ENCODE assay signal across 26 cellular contexts in genomic region chr5:149559712-149560111, GRCh38. TPM values are rescaled to one million over a fixed set of nuclear protein-coding genes. Genes with fewer than 3 reads are reported as not detected.
DNase-seq lines count a peak whose midpoint lies in the region; ATAC-seq, FAIRE-seq and TF ChIP-seq lines count a peak whose summit lies in the region.
"Had no signal": no experiment of that assay in that cellular context is flagged by ENCODE, and none has a peak within 500 bp of the region (broad histone marks: within the 10 kb centered on the region; RNA-seq: fewer than 3 reads in every experiment).

No MANE protein-coding gene starts in this region.

- no peaks in the 10 kb centered on the region for H3K9me3 Mint-ChIP-seq in HFFc6
- H3K9me3 Mint-ChIP-seq in endodermal cell: no peaks in the 10 kb centered on the region
- H3K9me3 Mint-ChIP-seq: activated naive CD4-positive, alpha-beta T cell treated with anti-CD3 and anti-CD28 coated beads, Interleukin-2, amount 50 U/mL, for 24 hours; CD8-positive, alpha-beta T cell; dendritic cell treated with granulocyte-macrophage colony-stimulating factor and Interleukin-4, amounts not matched to agents 40 ng/mL and 50 ng/mL, for 4 days; memory B cell; natural killer cell; stimulated activated memory B cell treated with anti-CD40 and anti-IgM and Interleukin-4, amounts not matched to agents 10 μg/mL and 1 μg/mL and 100 μg/mL, for 72 hours had no signal

- BruUV-seq in A673 (replicated peaks; lab: Mats Ljungman, UMichigan): no TSS peak
- BruUV-seq in HepG2 (replicated peaks; lab: Mats Ljungman, UMichigan): no TSS peak

- H3K4me3 ChIP-seq in A673 (ENCODE audit: low read depth, low read length, poor library complexity, severe bottlenecking): no peak overlapping the region
- no peak overlapping the region for H3K4me3 ChIP-seq in fibroblast of the aortic adventitia (ENCODE audit: low read depth, low read length)
- H3K4me3 ChIP-seq in HepG2 (replicated peaks in 1 of 3; ENCODE audit: insufficient read depth in 1 of 3, low read depth in 2 of 3, low read length in 3 of 3): no peak overlapping the region
- no peak overlapping the region for H3K4me3 ChIP-seq in endodermal cell (ENCODE audit: low read length)
- H3K4me3 ChIP-seq in upper lobe of right lung: no peak overlapping the region
- H3K4me3 ChIP-seq: body of pancreas, prostate gland, transverse colon had no signal

- CTCF ChIA-PET in A673 (lab: Charles Lee): no interaction called here
- CTCF ChIA-PET in HepG2 (lab: Yijun Ruan, JAX; ENCODE audit: low intra/inter-chr PET ratio, low total read pairs): no interaction called here

- no peak overlapping the region for H3K4me2 ChIP-seq in HepG2 (ENCODE audit: low read depth, low read length)

- H2AFZ ChIP-seq in HepG2 (ENCODE audit: low read length): no peak overlapping the region

- H3K27ac Mint-ChIP-seq in HFFc6: peak overlapping the region; percentile 91
- H3K27ac Mint-ChIP-seq in endodermal cell: no peak overlapping the region
- H3K27ac Mint-ChIP-seq: activated naive CD4-positive, alpha-beta T cell treated with anti-CD3 and anti-CD28 coated beads, Interleukin-2, amount 50 U/mL, for 24 hours; CD8-positive, alpha-beta T cell; dendritic cell treated with granulocyte-macrophage colony-stimulating factor and Interleukin-4, amounts not matched to agents 40 ng/mL and 50 ng/mL, for 4 days; memory B cell; natural killer cell; stimulated activated memory B cell treated with anti-CD40 and anti-IgM and Interleukin-4, amounts not matched to agents 10 μg/mL and 1 μg/mL and 100 μg/mL, for 72 hours had no signal

- no peak for TF ChIP-seq RAD21 in HepG2 (CRISPR knock-in tag; IDR thresholded peaks at IDR 0.05)

- H3K36me3 Mint-ChIP-seq in HFFc6 (ENCODE audit: low read depth) (no peaks in the 10 kb centered on the region), endodermal cell (ENCODE audit: low read depth) (no peaks in the 10 kb centered on the region)
- H3K36me3 Mint-ChIP-seq: activated naive CD4-positive, alpha-beta T cell treated with anti-CD3 and anti-CD28 coated beads, Interleukin-2, amount 50 U/mL, for 24 hours; CD8-positive, alpha-beta T cell; memory B cell; natural killer cell; stimulated activated memory B cell treated with anti-CD40 and anti-IgM and Interleukin-4, amounts not matched to agents 10 μg/mL and 1 μg/mL and 100 μg/mL, for 72 hours had no signal

- POLR2A ChIA-PET in A673 (lab: Charles Lee; ENCODE audit: low non-redundant PET): interaction anchor here (0.5 kb wide), 1 partner anchor 172 kb away, joined by 13 read pairs; no protein-coding TSS in a partner anchor
- POLR2A ChIA-PET in HepG2 (lab: Yijun Ruan, JAX): interaction anchor here (1.0 kb wide), 1 partner anchor 10 kb away, joined by 3 read pairs; no protein-coding TSS in a partner anchor

- no peak overlapping the region for H3K9ac ChIP-seq in HepG2 (ENCODE audit: insufficient read depth, low read depth, low read length)
- no peak overlapping the region for H3K9ac ChIP-seq in endodermal cell (ENCODE audit: extremely low read depth, low read length, poor library complexity, severe bottlenecking)

- no peaks in the 10 kb centered on the region for H3K27me3 ChIP-seq in A673 (replicated peaks; ENCODE audit: insufficient read depth, low read depth, low read length, poor library complexity)
- no peaks in the 10 kb centered on the region for H3K27me3 ChIP-seq in HepG2 (ENCODE audit: control insufficient read depth in 1 of 2, insufficient read depth in 2 of 2, low read length in 2 of 2)
- H3K27me3 ChIP-seq in endodermal cell (ENCODE audit: control insufficient read depth, insufficient read depth, low read length, poor library complexity, severe bottlenecking): no peaks in the 10 kb centered on the region
- H3K27me3 ChIP-seq in upper lobe of right lung: no peaks in the 10 kb centered on the region
- H3K27me3 ChIP-seq: body of pancreas, transverse colon had no signal

- H3K4me1 Mint-ChIP-seq in HFFc6 (ENCODE audit: low read depth) (peaks cover 63% of the 10 kb centered on the region), endodermal cell (peaks cover 15% of the 10 kb centered on the region)
- H3K4me1 Mint-ChIP-seq: natural killer cell; stimulated activated memory B cell treated with anti-CD40 and anti-IgM and Interleukin-4, amounts not matched to agents 10 μg/mL and 1 μg/mL and 100 μg/mL, for 72 hours had no signal

- TF ChIP-seq POLR2A in HepG2 (IDR thresholded peaks at IDR 0.05; ENCODE audit: insufficient read depth in 1 of 2, low read depth in 2 of 2, low read length in 2 of 2): no peak

- in situ Hi-C loops in HepG2 (cut with HindIII; ENCODE audit: extremely low pct_ligation_motif_present, low pct_unique_long_range_greater_than_20kb): loop anchor here (5.0 to 25.0 kb wide), 2 partner anchors 192 to 422 kb away; partner anchors contain the start of gene ABLIM3

- intact Hi-C loops in A673 (cut with micrococcal nuclease; ENCODE audit: unreplicated experiment): loop anchor here (5.0 to 10.0 kb wide), 3 partner anchors 67 to 827 kb away; no protein-coding TSS in a partner anchor
- intact Hi-C loops in HepG2 (cut with micrococcal nuclease; ENCODE audit: unreplicated experiment): loop anchor here (10.0 kb wide), 1 partner anchor 415 kb away; the partner anchor contains the start of gene ABLIM3
- intact Hi-C loops in upper lobe of right lung (cut with DNase I): loop anchor here (5.0 kb wide), 1 partner anchor 182 kb away; the partner anchor contains the start of gene IL17B

- no peaks in the 10 kb centered on the region for H3K79me2 ChIP-seq in HepG2 (ENCODE audit: insufficient read depth, low read length)

- no peak for FAIRE-seq in HepG2 (lab: Jason Lieb, UNC)
- FAIRE-seq: A204.1, islet of Langerhans had no signal

- peaks cover 31% of the 10 kb centered on the region for H3K4me1 ChIP-seq in A673 (ENCODE audit: insufficient read depth, low read length, poor library complexity, severe bottlenecking)
- H3K4me1 ChIP-seq in HepG2 (ENCODE audit: insufficient read depth, low read length): peaks cover 16% of the 10 kb centered on the region
- H3K4me1 ChIP-seq in endodermal cell (ENCODE audit: control insufficient read depth, insufficient read depth, low read length): no peaks in the 10 kb centered on the region
- H3K4me1 ChIP-seq in upper lobe of right lung: peaks cover 28% of the 10 kb centered on the region
- H3K4me1 ChIP-seq: body of pancreas had no signal

- H3K27ac ChIP-seq in A673 (ENCODE audit: low read depth, low read length, poor library complexity, severe bottlenecking) (no peak overlapping the region), HepG2 (ENCODE audit: extremely low read length, insufficient read depth, low read length) (no peak overlapping the region), endodermal cell (ENCODE audit: low read depth, low read length) (no peak overlapping the region), upper lobe of right lung (no peak overlapping the region)
- H3K27ac ChIP-seq: body of pancreas, prostate gland had no signal

- ATAC-seq in HepG2 (no peak), upper lobe of right lung (no peak)
- ATAC-seq: body of pancreas; CD8-positive, alpha-beta T cell; natural killer cell; stimulated activated memory B cell treated with anti-CD40 and anti-IgM and Interleukin-4, amounts not matched to agents 10 μg/mL and 1 μg/mL and 100 μg/mL, for 72 hours had no signal

- no peak for TF ChIP-seq CTCF in A673 (conservative IDR thresholded peaks at IDR 0.05; ENCODE audit: low read depth, low read length)
- no peak for TF ChIP-seq CTCF in HFFc6 (IDR thresholded peaks at IDR 0.05)
- TF ChIP-seq CTCF in fibroblast of the aortic adventitia (IDR thresholded peaks at IDR 0.05; ENCODE audit: insufficient read depth, low read length): no peak
- TF ChIP-seq CTCF in HepG2 (CRISPR knock-in tag; IDR thresholded peaks at IDR 0.05): no peak
- TF ChIP-seq CTCF in endodermal cell (conservative IDR thresholded peaks at IDR 0.05): no peak
- no peak for TF ChIP-seq CTCF in upper lobe of right lung (IDR thresholded peaks at IDR 0.05)

- H3K9me3 ChIP-seq in A673 (ENCODE audit: low read depth, low read length, poor library complexity, severe bottlenecking) (no peaks in the 10 kb centered on the region), HepG2 (ENCODE audit: low read length) (no peaks in the 10 kb centered on the region), endodermal cell (ENCODE audit: control insufficient read depth, low read length) (no peaks in the 10 kb centered on the region), upper lobe of right lung (no peaks in the 10 kb centered on the region)
- H3K9me3 ChIP-seq: body of pancreas, prostate gland, transverse colon had no signal

- no peaks in the 10 kb centered on the region for H4K20me1 ChIP-seq in HepG2 (ENCODE audit: insufficient read depth, low read length)

- H3K27me3 Mint-ChIP-seq in HFFc6 (ENCODE audit: insufficient read depth) (peaks cover 2% of the 10 kb centered on the region; the same call in 1 of the 2 replicates), endodermal cell (ENCODE audit: insufficient read depth) (no peaks in the 10 kb centered on the region)
- H3K27me3 Mint-ChIP-seq: activated naive CD4-positive, alpha-beta T cell treated with anti-CD3 and anti-CD28 coated beads, Interleukin-2, amount 50 U/mL, for 24 hours; dendritic cell treated with granulocyte-macrophage colony-stimulating factor and Interleukin-4, amounts not matched to agents 40 ng/mL and 50 ng/mL, for 4 days; memory B cell; stimulated activated memory B cell treated with anti-CD40 and anti-IgM and Interleukin-4, amounts not matched to agents 10 μg/mL and 1 μg/mL and 100 μg/mL, for 72 hours had no signal

- H3K36me3 ChIP-seq in A673 (ENCODE audit: insufficient read depth, low read length, poor library complexity, severe bottlenecking) (no peaks in the 10 kb centered on the region), HepG2 (replicated peaks in 1 of 2; ENCODE audit: control insufficient read depth in 1 of 2, insufficient read depth in 2 of 2, low read length in 2 of 2) (no peaks in the 10 kb centered on the region), endodermal cell (ENCODE audit: control insufficient read depth, insufficient read depth, low read length) (no peaks in the 10 kb centered on the region), upper lobe of right lung (no peaks in the 10 kb centered on the region)
- H3K36me3 ChIP-seq: prostate gland, transverse colon had no signal

- peak; percentile 85 for DNase-seq in A673 (ENCODE audit: low spot score)
- DNase-seq in HFFc6: peak; percentile 36
- peak; percentile 17 for DNase-seq in SIG-M5 (lab: John Stamatoyannopoulos, UW)
- DNase-seq in fibroblast of the aortic adventitia (ENCODE audit: low read depth): peak; percentile 49
- no peak for DNase-seq in HepG2 (ENCODE audit: low spot score)
- DNase-seq in SHP77 treated with DMSO at 0.1 percent for 48 hours (lab: John Stamatoyannopoulos, UW): no peak
- no peak for DNase-seq in endodermal cell
- DNase-seq in upper lobe of right lung: no peak
- DNase-seq: activated CD4-positive, alpha-beta T cell treated with anti-CD3 and anti-CD28 coated beads, Interleukin-2, amount 50 U/mL, for 48 hours; activated T-cell treated with anti-CD3 and anti-CD28 coated beads, Interleukin-2, amount 50 U/mL, for 1 hour; body of pancreas; CD8-positive, alpha-beta T cell; DMS79 treated with DMSO at 0.1 percent for 48 hours; natural killer cell; NCI-H1048; NCI-H774; stimulated activated CD4-positive, alpha-beta T cell treated with anti-CD3 and anti-CD28 coated beads, Interleukin-12 subunit alpha, Interleukin-12 subunit beta, amount 100 ng/mL, for 4 hours; T-helper 1 cell; transverse colon had no signal

- H3K4me3 Mint-ChIP-seq in HFFc6 (peak overlapping the region; percentile 42; the same call in 1 of the 2 replicates), endodermal cell (no peak overlapping the region)
- H3K4me3 Mint-ChIP-seq: activated naive CD4-positive, alpha-beta T cell treated with anti-CD3 and anti-CD28 coated beads, Interleukin-2, amount 50 U/mL, for 24 hours; CD8-positive, alpha-beta T cell; dendritic cell treated with granulocyte-macrophage colony-stimulating factor and Interleukin-4, amounts not matched to agents 40 ng/mL and 50 ng/mL, for 4 days; memory B cell; natural killer cell; stimulated activated memory B cell treated with anti-CD40 and anti-IgM and Interleukin-4, amounts not matched to agents 10 μg/mL and 1 μg/mL and 100 μg/mL, for 72 hours had no signal

- TF ChIP-seq EP300 in HepG2 (IDR thresholded peaks at IDR 0.05; ENCODE audit: low read depth in 2 of 2, low read length in 2 of 2) (no peak), HepG2 (CRISPR knock-in tag; IDR thresholded peaks at IDR 0.05; ENCODE audit: borderline replicate concordance) (no peak)

- 81% methylated on average over 2 of the region's 2 CpGs for WGBS in HepG2 (ENCODE audit: low lambda C conversion rate)
- WGBS in endodermal cell (ENCODE audit: insufficient coverage in 1 of 2, insufficient read length in 1 of 2), 2 experiments: 94 to 99% methylated on average over 2 of the region's 2 CpGs

RNA-seq across cellular contexts. Expression of gene CSNK1A1, which starts 8.5 kb away (rescaled TPM):
- 237 and 244 TPM in 2 replicates for total RNA-seq in A673 (2021)
- total RNA-seq in HFFc6 (2021; fragmentation: NEBNext Ultra II Directional; extraction: Animal tissue kit (Norgen Biotek cat#: 25700)): 100 to 1,000 TPM; 266 to 336 (median 310) TPM
- total RNA-seq in fibroblast of the aortic adventitia (ENCODE audit: low replicate concordance): 187 and 394 TPM in 2 replicates
- 149 and 210 TPM in 2 replicates for total RNA-seq in HepG2 (2016; rRNA removed; fragmentation: Illumina TruSeq; extraction: Trizol)
- total RNA-seq in HepG2 (2016; cell fraction: cytosol; rRNA removed; fragmentation: Illumina TruSeq; extraction: Trizol; ENCODE audit: low read depth): 27.1 and 35.7 TPM in 2 replicates
- total RNA-seq in HepG2 (2016; cell fraction: insoluble cytoplasmic fraction; rRNA removed; fragmentation: Illumina TruSeq; extraction: Trizol): 145 and 212 TPM in 2 replicates
- total RNA-seq in HepG2 (2016; cell fraction: membrane; rRNA removed; fragmentation: Illumina TruSeq; extraction: Trizol): 84.4 and 87.9 TPM in 2 replicates
- total RNA-seq in HepG2 (2016; cell fraction: nucleus; rRNA removed; fragmentation: Illumina TruSeq; extraction: Trizol): 98.3 and 111 TPM in 2 replicates
- polyA plus RNA-seq in HepG2 (2011; rRNA removed): 77.3 and 89.0 TPM in 2 replicates
- polyA plus RNA-seq in HepG2 (2011; cell fraction: cytosol; rRNA removed): 49.1 and 57.0 TPM in 2 replicates
- 50.7 and 55.7 TPM in 2 replicates for polyA plus RNA-seq in HepG2 (2011; cell fraction: nucleus; rRNA removed)
- polyA plus RNA-seq in HepG2 (2012): 65.5 and 78.7 TPM in 2 replicates
- polyA plus RNA-seq in HepG2 (2016; cell fraction: cytosol; fragmentation: Illumina TruSeq; extraction: Trizol; ENCODE audit: low read depth): 15.0 and 20.3 TPM in 2 replicates
- polyA plus RNA-seq in HepG2 (2016; cell fraction: insoluble cytoplasmic fraction; fragmentation: Illumina TruSeq; extraction: Trizol; ENCODE audit: low read depth): 121 and 123 TPM in 2 replicates
- 29.6 and 36.5 TPM in 2 replicates for polyA plus RNA-seq in HepG2 (2016; cell fraction: membrane; fragmentation: Illumina TruSeq; extraction: Trizol; ENCODE audit: low read depth)
- 67.9 and 69.0 TPM in 2 replicates for polyA plus RNA-seq in HepG2 (2016; cell fraction: nucleus; fragmentation: Illumina TruSeq; extraction: Trizol; ENCODE audit: insufficient read depth, low read depth)
- polyA minus RNA-seq in HepG2 (2011; rRNA and poly(A)+ RNA removed; ENCODE audit: low replicate concordance): 117 and 141 TPM in 2 replicates
- polyA minus RNA-seq in HepG2 (2011; cell fraction: cytosol; rRNA and poly(A)+ RNA removed): 108 and 126 TPM in 2 replicates
- 187 and 216 TPM in 2 replicates for polyA minus RNA-seq in HepG2 (2011; cell fraction: nucleus; rRNA and poly(A)+ RNA removed)
- 100 to 1,000 TPM; 198 to 214 TPM for total RNA-seq in endodermal cell
- polyA plus RNA-seq in endodermal cell (2013, experiment 1 of 2): 175 TPM
- 176 TPM for polyA plus RNA-seq in endodermal cell (2013, experiment 2 of 2)
- total RNA-seq in upper lobe of right lung: 191 TPM

RNA-seq across cellular contexts. Expression of gene ARHGEF37, which starts 21.6 kb away (rescaled TPM):
- 0.64 and 1.7 TPM in 2 replicates for total RNA-seq in A673 (2021)
- under 1 TPM; 0.31 to 0.81 (median 0.38) TPM for total RNA-seq in HFFc6 (2021; fragmentation: NEBNext Ultra II Directional; extraction: Animal tissue kit (Norgen Biotek cat#: 25700))
- 2.6 and 2.7 TPM in 2 replicates for total RNA-seq in fibroblast of the aortic adventitia (ENCODE audit: low replicate concordance)
- total RNA-seq in HepG2 (2016; rRNA removed; fragmentation: Illumina TruSeq; extraction: Trizol): 0.27 TPM in 1 of 2 replicates, not detected in the other
- total RNA-seq in HepG2 (2016; cell fraction: cytosol; rRNA removed; fragmentation: Illumina TruSeq; extraction: Trizol; ENCODE audit: low read depth): not detected in 2 replicates
- total RNA-seq in HepG2 (2016; cell fraction: insoluble cytoplasmic fraction; rRNA removed; fragmentation: Illumina TruSeq; extraction: Trizol): 0.11 TPM in 1 of 2 replicates, not detected in the other
- not detected in 2 replicates for total RNA-seq in HepG2 (2016; cell fraction: membrane; rRNA removed; fragmentation: Illumina TruSeq; extraction: Trizol)
- total RNA-seq in HepG2 (2016; cell fraction: nucleus; rRNA removed; fragmentation: Illumina TruSeq; extraction: Trizol): not detected in 2 replicates
- polyA plus RNA-seq in HepG2 (2011; rRNA removed): 0.18 and 0.39 TPM in 2 replicates
- polyA plus RNA-seq in HepG2 (2011; cell fraction: cytosol; rRNA removed): 0.05 and 0.23 TPM in 2 replicates
- 0.18 and 0.38 TPM in 2 replicates for polyA plus RNA-seq in HepG2 (2011; cell fraction: nucleus; rRNA removed)
- polyA plus RNA-seq in HepG2 (2012): 0.21 and 0.28 TPM in 2 replicates
- polyA plus RNA-seq in HepG2 (2016; cell fraction: cytosol; fragmentation: Illumina TruSeq; extraction: Trizol; ENCODE audit: low read depth): not detected in 2 replicates
- polyA plus RNA-seq in HepG2 (2016; cell fraction: insoluble cytoplasmic fraction; fragmentation: Illumina TruSeq; extraction: Trizol; ENCODE audit: low read depth): not detected in 2 replicates
- not detected in 2 replicates for polyA plus RNA-seq in HepG2 (2016; cell fraction: membrane; fragmentation: Illumina TruSeq; extraction: Trizol; ENCODE audit: low read depth)
- polyA plus RNA-seq in HepG2 (2016; cell fraction: nucleus; fragmentation: Illumina TruSeq; extraction: Trizol; ENCODE audit: insufficient read depth, low read depth): 0.48 TPM in 1 of 2 replicates, not detected in the other
- polyA minus RNA-seq in HepG2 (2011; rRNA and poly(A)+ RNA removed; ENCODE audit: low replicate concordance): 0.51 and 1.4 TPM in 2 replicates
- not detected in 2 replicates for polyA minus RNA-seq in HepG2 (2011; cell fraction: cytosol; rRNA and poly(A)+ RNA removed)
- 0.13 and 0.87 TPM in 2 replicates for polyA minus RNA-seq in HepG2 (2011; cell fraction: nucleus; rRNA and poly(A)+ RNA removed)
- under 1 TPM; 0.57 to 0.93 TPM for total RNA-seq in endodermal cell
- 0.68 TPM for polyA plus RNA-seq in endodermal cell (2013, experiment 1 of 2)
- polyA plus RNA-seq in endodermal cell (2013, experiment 2 of 2): 0.79 TPM
- total RNA-seq in upper lobe of right lung: 13.3 TPM
- total RNA-seq: CD8-positive, alpha-beta T cell had no signal

Comparison
In these comparisons a context has a peak if more than half of its experiments do, and no peak if none do; other contexts are left out.
1. DNase-seq: peak in A673 (single experiment), HFFc6 (single experiment), SIG-M5 (single experiment) and fibroblast of the aortic adventitia (single experiment); none in HepG2 (single experiment), SHP77 treated with DMSO at 0.1 percent for 48 hours (single experiment), endodermal cell (single experiment) and upper lobe of right lung (single experiment).